In the genomic region with DNA sequence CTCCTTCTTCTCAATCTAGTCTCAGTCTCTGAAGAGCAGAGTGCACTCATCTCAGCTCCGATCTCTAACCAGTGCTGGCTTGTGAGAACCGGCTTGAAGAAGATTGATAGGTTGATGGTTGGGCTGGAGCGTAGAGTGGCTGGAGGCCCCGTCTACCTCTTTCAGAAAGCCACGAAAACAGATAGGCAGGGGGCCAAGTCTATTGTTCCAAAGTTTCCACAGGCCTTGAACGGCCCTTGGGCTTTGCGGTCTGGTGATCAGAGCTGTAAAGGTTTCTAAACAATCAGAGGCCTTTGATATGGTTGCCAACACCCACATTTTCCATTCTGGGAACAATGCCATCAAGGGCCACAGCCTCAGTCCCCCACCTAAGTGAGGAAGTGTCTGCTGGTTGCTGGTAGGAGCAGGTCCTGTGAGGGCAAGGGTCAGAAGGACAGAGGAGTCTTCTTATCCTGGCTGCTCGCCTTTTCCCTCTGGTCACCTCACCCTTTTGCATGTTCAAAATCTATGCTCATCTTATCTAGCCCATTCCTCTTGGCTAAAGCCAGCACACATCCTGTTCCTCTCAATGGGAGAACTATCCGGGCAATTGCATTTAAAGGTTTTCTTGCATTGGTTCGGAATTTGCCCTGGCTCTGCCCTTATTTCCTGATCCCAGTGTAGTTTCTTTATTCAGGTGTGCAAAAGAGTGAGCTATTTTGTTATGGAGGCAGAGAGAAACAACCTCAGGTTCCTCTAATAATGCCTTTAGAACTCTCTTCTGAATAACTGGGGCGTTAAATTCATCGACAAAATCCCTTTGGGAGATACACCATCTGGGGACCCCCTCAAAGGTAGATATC, we compare ENCODE assay signal across 8 cellular contexts.
DNase-seq lines count a peak whose midpoint lies in the region; ATAC-seq and TF ChIP-seq lines count a peak whose summit lies in the region.

No MANE protein-coding gene starts in this region.

- no peaks in the 10 kb centered on the region for H3K79me2 ChIP-seq in osteoblast (ENCODE audit: insufficient read depth, low read length)

- H3K4me3 ChIP-seq in osteoblast (ENCODE audit: insufficient read depth, low read length) (no peak overlapping the region), urinary bladder (ENCODE audit: low read depth, low read length) (no peak overlapping the region)

- TF ChIP-seq POLR2A in erythroblast (IDR thresholded peaks at IDR 0.05; ENCODE audit: low read length) = no peak

- H3K36me3 Mint-ChIP-seq in activated CD8-positive, alpha-beta T cell treated with anti-CD3 and anti-CD28 coated beads, Interleukin-2, amount 10 ng/mL, durations not matched to agents 7 days and 5 days (ENCODE audit: low read depth) = peaks cover 9% of the 10 kb centered on the region

- H3K4me1 ChIP-seq in osteoblast (ENCODE audit: insufficient read depth, low read length) (peaks cover 38% of the 10 kb centered on the region), urinary bladder (ENCODE audit: insufficient read depth) (peaks cover 1% of the 10 kb centered on the region)

- H3K27ac Mint-ChIP-seq in activated CD8-positive, alpha-beta T cell treated with anti-CD3 and anti-CD28 coated beads, Interleukin-2, amount 10 ng/mL, durations not matched to agents 7 days and 5 days = peak overlapping the region; percentile 100

- H3K9me3 Mint-ChIP-seq in activated CD8-positive, alpha-beta T cell treated with anti-CD3 and anti-CD28 coated beads, Interleukin-2, amount 10 ng/mL, durations not matched to agents 7 days and 5 days (ENCODE audit: insufficient read depth) = no peaks in the 10 kb centered on the region

- H2AFZ ChIP-seq in osteoblast (ENCODE audit: low read length) = peak overlapping the region; percentile 24

- H3K4me3 Mint-ChIP-seq in activated CD8-positive, alpha-beta T cell treated with anti-CD3 and anti-CD28 coated beads, Interleukin-2, amount 10 ng/mL, durations not matched to agents 7 days and 5 days = peak overlapping the region; percentile 83

- TF ChIP-seq CTCF in GM13976 (IDR thresholded peaks at IDR 0.05; ENCODE audit: borderline replicate concordance, control extremely low read depth, extremely low read depth, insufficient read depth, missing control alignments) (no peak), osteoblast (IDR thresholded peaks at IDR 0.05; ENCODE audit: extremely low read depth, low read depth, low read length) (no peak)

- H3K4me2 ChIP-seq in osteoblast (ENCODE audit: insufficient read depth, low read length) = no peak overlapping the region

- peak overlapping the region; percentile 97 for H3K27ac ChIP-seq in osteoblast (ENCODE audit: low read depth, low read length)
- H3K27ac ChIP-seq in urinary bladder (ENCODE audit: low read depth) = peak overlapping the region; percentile 83

- H3K36me3 ChIP-seq in osteoblast (ENCODE audit: insufficient read depth, low read length) (no peaks in the 10 kb centered on the region), urinary bladder (ENCODE audit: insufficient read depth) (no peaks in the 10 kb centered on the region)

- no peaks in the 10 kb centered on the region for H3K9me3 ChIP-seq in osteoblast (ENCODE audit: low read depth, low read length)

- peaks cover 70% of the 10 kb centered on the region for H3K4me1 Mint-ChIP-seq in activated CD8-positive, alpha-beta T cell treated with anti-CD3 and anti-CD28 coated beads, Interleukin-2, amount 10 ng/mL, durations not matched to agents 7 days and 5 days (ENCODE audit: low read depth)

- POLR2A ChIA-PET in activated CD8-positive, alpha-beta T cell treated with anti-CD3 and anti-CD28 coated beads, Interleukin-2, amount 10 ng/mL, durations not matched to agents 7 days and 5 days (lab: Charles Lee) = interaction anchor here (0.6 to 8.8 kb wide), 13 partner anchors 12 to 865 kb away, joined by 3 to 245 read pairs (median 4); a partner anchor contains a TSS

- 36% methylated on average over 12 of the region's 12 CpGs for WGBS in urinary bladder

- no peaks in the 10 kb centered on the region for H4K20me1 ChIP-seq in osteoblast (ENCODE audit: insufficient read depth, low read length)

- H3K27me3 ChIP-seq in osteoblast (ENCODE audit: insufficient read depth, low read length) = no peaks in the 10 kb centered on the region

- DNase-seq in GM13976 (ENCODE audit: low spot score) = peak; percentile 56
- peak; percentile 97 for DNase-seq in NCI-H2029 (lab: John Stamatoyannopoulos, UW)
- DNase-seq in activated CD8-positive, alpha-beta T cell treated with anti-CD3 and anti-CD28 coated beads, Interleukin-2, amount 10 ng/mL, durations not matched to agents 7 days and 5 days = peak; percentile 76
- DNase-seq in erythroblast (lab: John Stamatoyannopoulos, UW) = peak; percentile 34 to 72
- DNase-seq in osteoblast (ENCODE audit: insufficient read length, low spot score, missing footprints) = peak; percentile 30
- DNase-seq in SK-N-DZ (ENCODE audit: low spot score) = no peak

- no peaks in the 10 kb centered on the region for H3K27me3 Mint-ChIP-seq in activated CD8-positive, alpha-beta T cell treated with anti-CD3 and anti-CD28 coated beads, Interleukin-2, amount 10 ng/mL, durations not matched to agents 7 days and 5 days (ENCODE audit: low read depth)

- CTCF ChIA-PET in activated CD8-positive, alpha-beta T cell treated with anti-CD3 and anti-CD28 coated beads, Interleukin-2, amount 10 ng/mL, durations not matched to agents 7 days and 5 days (lab: Charles Lee) = interaction anchor here (0.6 to 6.3 kb wide), 10 partner anchors 12 to 588 kb away, joined by 3 to 36 read pairs (median 4); no protein-coding TSS in a partner anchor

- ATAC-seq in HG02678 (IDR thresholded peaks at IDR 0.05; ENCODE audit: unreplicated experiment) = peak; percentile 51
- ATAC-seq in activated CD8-positive, alpha-beta T cell treated with anti-CD3 and anti-CD28 coated beads, Interleukin-2, amount 10 ng/mL, durations not matched to agents 7 days and 5 days = peak; percentile 51

- in situ Hi-C loops in GM13976 (cut with MboI; ENCODE audit: low sequenced_read_pairs, unreplicated experiment) = no loop called here
